1 cellular context compared by ENCODE assay signal in genomic region chrX:49155900-49156837, GRCh38.
TF ChIP-seq lines count a peak whose summit lies in the region.

No MANE protein-coding gene starts in this region.

TF ChIP-seq in IMR-90, 13 proteins besides CTCF, POLR2A, EP300 and RAD21 (continued from another document):
- TF ChIP-seq, protein P1, sequence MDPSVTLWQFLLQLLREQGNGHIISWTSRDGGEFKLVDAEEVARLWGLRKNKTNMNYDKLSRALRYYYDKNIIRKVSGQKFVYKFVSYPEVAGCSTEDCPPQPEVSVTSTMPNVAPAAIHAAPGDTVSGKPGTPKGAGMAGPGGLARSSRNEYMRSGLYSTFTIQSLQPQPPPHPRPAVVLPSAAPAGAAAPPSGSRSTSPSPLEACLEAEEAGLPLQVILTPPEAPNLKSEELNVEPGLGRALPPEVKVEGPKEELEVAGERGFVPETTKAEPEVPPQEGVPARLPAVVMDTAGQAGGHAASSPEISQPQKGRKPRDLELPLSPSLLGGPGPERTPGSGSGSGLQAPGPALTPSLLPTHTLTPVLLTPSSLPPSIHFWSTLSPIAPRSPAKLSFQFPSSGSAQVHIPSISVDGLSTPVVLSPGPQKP (IDR thresholded peaks at IDR 0.05; ENCODE audit: borderline replicate concordance, low read depth, low read length), result no peak
